Comparison of ENCODE assay signal across 19 cellular contexts in the genomic region with DNA sequence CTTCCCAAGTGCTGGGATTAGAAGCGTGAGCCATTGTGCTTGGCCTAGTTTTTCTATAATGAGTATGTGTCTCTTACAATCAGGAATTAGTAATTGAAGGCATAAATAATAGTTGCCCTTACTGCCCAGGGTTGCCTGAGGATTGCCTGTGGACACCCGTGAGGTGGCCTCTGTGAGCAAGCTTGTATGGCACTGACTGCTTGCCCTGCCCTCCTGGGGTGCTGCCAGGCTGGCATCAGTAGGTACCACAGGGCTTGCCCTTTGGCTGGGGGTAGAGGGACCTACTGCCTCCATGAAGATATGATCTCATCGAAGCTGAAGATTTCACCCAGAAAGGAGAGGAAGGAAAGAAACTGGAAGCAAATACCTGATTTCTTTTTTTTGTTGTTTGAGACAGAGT. TPM values are rescaled to one million over a fixed set of nuclear protein-coding genes. Genes with fewer than 3 reads are reported as not detected.
A peak's percentile ranks its signal among the peaks of the same experiment; 100 is the strongest.
DNase-seq lines count a peak whose midpoint lies in the region; ATAC-seq and TF ChIP-seq lines count a peak whose summit lies in the region.
"Had no signal": no experiment of that assay in that cellular context is flagged by ENCODE, and none has a peak within 500 bp of the region (broad histone marks: within the 10 kb centered on the region; RNA-seq: fewer than 3 reads in every experiment).

No MANE protein-coding gene starts in this region.

- WGBS in mammary epithelial cell (ENCODE audit: low coverage, missing lambda C conversion rate): 97% methylated on average over 3 of the region's 3 CpGs

- H3K36me3 Mint-ChIP-seq in activated CD8-positive, alpha-beta memory T cell treated with anti-CD3 and anti-CD28 coated beads, Interleukin-2, amount 10 ng/mL, durations not matched to agents 7 days and 5 days: peaks cover 41% of the 10 kb centered on the region
- H3K36me3 Mint-ChIP-seq in activated naive CD8-positive, alpha-beta T cell: peaks cover 14% of the 10 kb centered on the region
- H3K36me3 Mint-ChIP-seq in stimulated activated naive B cell treated with anti-CD40 and anti-IgM and Interleukin-4, amounts not matched to agents 10 μg/mL and 1 μg/mL and 100 μg/mL, for 72 hours: peaks cover 44 to 62% of the 10 kb centered on the region in 2 donors
- H3K36me3 Mint-ChIP-seq: neural progenitor cell had no signal

- no peak for DNase-seq in activated CD8-positive, alpha-beta memory T cell treated with anti-CD3 and anti-CD28 coated beads, Interleukin-2, amount 10 ng/mL, durations not matched to agents 7 days and 5 days
- DNase-seq in activated CD8-positive, alpha-beta memory T cell treated with anti-CD3 and anti-CD28 coated beads, Interleukin-2, amount 50 U/mL, for 4 hours: no peak
- no peak for DNase-seq in stimulated activated naive B cell treated with anti-CD40 and anti-IgM and Interleukin-4, amounts not matched to agents 10 μg/mL and 1 μg/mL and 100 μg/mL, for 72 hours
- DNase-seq in mammary epithelial cell (no peak), AML-193 (lab: John Stamatoyannopoulos, UW) (no peak)
- DNase-seq: activated CD4-positive, alpha-beta T cell treated with anti-CD3 and anti-CD28 coated beads for 48 hours; activated gamma-delta T cell; body of pancreas; GM23248; hypothalamus; SHP77 treated with DMSO at 0.1 percent for 48 hours; spleen; stomach; T1000 had no signal

- H3K4me1 Mint-ChIP-seq in activated CD8-positive, alpha-beta memory T cell treated with anti-CD3 and anti-CD28 coated beads, Interleukin-2, amount 10 ng/mL, durations not matched to agents 7 days and 5 days: peaks cover 79% of the 10 kb centered on the region
- peaks cover 88% of the 10 kb centered on the region for H3K4me1 Mint-ChIP-seq in activated naive CD8-positive, alpha-beta T cell (ENCODE audit: low read depth)
- peaks cover 58 to 87% of the 10 kb centered on the region in 2 donors for H3K4me1 Mint-ChIP-seq in stimulated activated naive B cell treated with anti-CD40 and anti-IgM and Interleukin-4, amounts not matched to agents 10 μg/mL and 1 μg/mL and 100 μg/mL, for 72 hours

- dilution Hi-C loops in mammary epithelial cell (cut with HindIII; ENCODE audit: low sequenced_read_pairs): no loop called here

- no peaks in the 10 kb centered on the region for H3K79me2 ChIP-seq in mammary epithelial cell (ENCODE audit: insufficient read depth, low read length)

- no peaks in the 10 kb centered on the region for H3K9me3 Mint-ChIP-seq in activated CD8-positive, alpha-beta memory T cell treated with anti-CD3 and anti-CD28 coated beads, Interleukin-2, amount 10 ng/mL, durations not matched to agents 7 days and 5 days (ENCODE audit: low read depth)
- no peaks in the 10 kb centered on the region for H3K9me3 Mint-ChIP-seq in activated naive CD8-positive, alpha-beta T cell (ENCODE audit: low read depth)
- H3K9me3 Mint-ChIP-seq in stimulated activated naive B cell treated with anti-CD40 and anti-IgM and Interleukin-4, amounts not matched to agents 10 μg/mL and 1 μg/mL and 100 μg/mL, for 72 hours: peaks cover 0 to 2% of the 10 kb centered on the region in 2 donors
- H3K9me3 Mint-ChIP-seq: neural progenitor cell had no signal

- H3K36me3 ChIP-seq in mammary epithelial cell (ENCODE audit: insufficient read depth, low read length): no peaks in the 10 kb centered on the region
- H3K36me3 ChIP-seq: neural progenitor cell had no signal

- CTCF ChIA-PET in activated CD8-positive, alpha-beta memory T cell treated with anti-CD3 and anti-CD28 coated beads, Interleukin-2, amount 10 ng/mL, durations not matched to agents 7 days and 5 days (lab: Charles Lee): interaction anchor here (0.9 to 2.2 kb wide), 6 partner anchors 9 to 31 kb away, joined by 3 to 9 read pairs (median 4); no protein-coding TSS in a partner anchor
- CTCF ChIA-PET in mammary epithelial cell (lab: Charles Lee; ENCODE audit: low non-redundant PET): no interaction called here

- H2AFZ ChIP-seq in mammary epithelial cell (ENCODE audit: low read depth, low read length): no peak overlapping the region
- H2AFZ ChIP-seq: GM23248, neural progenitor cell had no signal

- H3K9me3 ChIP-seq in mammary epithelial cell (replicated peaks; ENCODE audit: insufficient read depth, low read length): no peaks in the 10 kb centered on the region
- H3K9me3 ChIP-seq: body of pancreas, spleen, stomach had no signal

- intact Hi-C loops in mammary epithelial cell (cut with micrococcal nuclease): no loop called here

- H3K27ac ChIP-seq in mammary epithelial cell (ENCODE audit: insufficient read depth, low read depth, low read length): no peak overlapping the region
- H3K27ac ChIP-seq: body of pancreas, coronary artery, GM23248, neural progenitor cell, stomach had no signal

- H4K20me1 ChIP-seq in mammary epithelial cell (ENCODE audit: insufficient read depth, low read length): no peaks in the 10 kb centered on the region

- no peaks in the 10 kb centered on the region for H3K27me3 Mint-ChIP-seq in activated CD8-positive, alpha-beta memory T cell treated with anti-CD3 and anti-CD28 coated beads, Interleukin-2, amount 10 ng/mL, durations not matched to agents 7 days and 5 days
- H3K27me3 Mint-ChIP-seq in activated naive CD8-positive, alpha-beta T cell: no peaks in the 10 kb centered on the region
- no peaks in the 10 kb centered on the region for H3K27me3 Mint-ChIP-seq in stimulated activated naive B cell treated with anti-CD40 and anti-IgM and Interleukin-4, amounts not matched to agents 10 μg/mL and 1 μg/mL and 100 μg/mL, for 72 hours

- peak overlapping the region; percentile 67 for H3K27ac Mint-ChIP-seq in activated CD8-positive, alpha-beta memory T cell treated with anti-CD3 and anti-CD28 coated beads, Interleukin-2, amount 10 ng/mL, durations not matched to agents 7 days and 5 days
- H3K27ac Mint-ChIP-seq in activated naive CD8-positive, alpha-beta T cell: peak overlapping the region; percentile 77
- peak overlapping the region; percentile 91 for H3K27ac Mint-ChIP-seq in stimulated activated naive B cell treated with anti-CD40 and anti-IgM and Interleukin-4, amounts not matched to agents 10 μg/mL and 1 μg/mL and 100 μg/mL, for 72 hours
- H3K27ac Mint-ChIP-seq: neural progenitor cell had no signal

- TF ChIP-seq POLR2A in GM19193 (IDR thresholded peaks at IDR 0.05; ENCODE audit: extremely low read depth, insufficient read depth, insufficient read length): peak; percentile 47

- in situ Hi-C loops in mammary epithelial cell (cut with MboI; ENCODE audit: low sequenced_read_pairs in 2 of 2): no loop called here

- no peaks in the 10 kb centered on the region for H3K27me3 ChIP-seq in mammary epithelial cell (ENCODE audit: insufficient read depth, low read length)
- H3K27me3 ChIP-seq: body of pancreas, neural progenitor cell, spleen, stomach had no signal

- H3K4me3 ChIP-seq in mammary epithelial cell (replicated peaks in 1 of 3; ENCODE audit: insufficient read depth in 1 of 3, low read depth in 2 of 3, low read length in 3 of 3): no peak overlapping the region
- H3K4me3 ChIP-seq: body of pancreas, coronary artery, GM23248, neural progenitor cell, spleen, stomach had no signal

- H3K4me2 ChIP-seq in mammary epithelial cell (ENCODE audit: insufficient read depth, low read depth, low read length): no peak overlapping the region
- H3K4me2 ChIP-seq: neural progenitor cell had no signal

- TF ChIP-seq CTCF in mammary epithelial cell (conservative IDR thresholded peaks at IDR 0.05 in 1 of 2, IDR thresholded peaks at IDR 0.05 in 1 of 2; ENCODE audit: extremely low read depth in 1 of 2, insufficient read depth in 1 of 2, low read depth in 1 of 2, low read length in 2 of 2): no peak

- H3K4me3 Mint-ChIP-seq in activated CD8-positive, alpha-beta memory T cell treated with anti-CD3 and anti-CD28 coated beads, Interleukin-2, amount 10 ng/mL, durations not matched to agents 7 days and 5 days: no peak overlapping the region
- peak overlapping the region; percentile 53 for H3K4me3 Mint-ChIP-seq in activated naive CD8-positive, alpha-beta T cell
- peak overlapping the region in 1 of 2 donors; percentile 8 for H3K4me3 Mint-ChIP-seq in stimulated activated naive B cell treated with anti-CD40 and anti-IgM and Interleukin-4, amounts not matched to agents 10 μg/mL and 1 μg/mL and 100 μg/mL, for 72 hours
- H3K4me3 Mint-ChIP-seq: neural progenitor cell had no signal

- no peak overlapping the region for H3K9ac ChIP-seq in mammary epithelial cell (ENCODE audit: insufficient read depth, low read length)
- H3K9ac ChIP-seq: GM23248, neural progenitor cell had no signal

- no peaks in the 10 kb centered on the region for H3K4me1 ChIP-seq in mammary epithelial cell (ENCODE audit: insufficient read depth, low read length)
- H3K4me1 ChIP-seq: body of pancreas, neural progenitor cell had no signal

- no peak for ATAC-seq in activated CD8-positive, alpha-beta memory T cell treated with anti-CD3 and anti-CD28 coated beads, Interleukin-2, amount 10 ng/mL, durations not matched to agents 7 days and 5 days
- ATAC-seq in stimulated activated naive B cell treated with anti-CD40 and anti-IgM and Interleukin-4, amounts not matched to agents 10 μg/mL and 1 μg/mL and 100 μg/mL, for 72 hours (replicated peaks): no peak
- no peak for ATAC-seq in GM21529 (IDR thresholded peaks at IDR 0.05; ENCODE audit: unreplicated experiment)
- ATAC-seq: body of pancreas had no signal

- no TSS peak for BruUV-seq in mammary epithelial cell (replicated peaks; lab: Mats Ljungman, UMichigan)

RNA-seq across cellular contexts. Expression of gene PHF19, which starts 23.8 kb away (rescaled TPM):
- total RNA-seq in activated CD8-positive, alpha-beta memory T cell treated with anti-CD3 and anti-CD28 coated beads, Interleukin-2, amount 10 ng/mL, durations not matched to agents 7 days and 5 days: 100 to 1,000 TPM; 246 to 254 TPM
- total RNA-seq in mammary epithelial cell: 10 to 100 TPM in 1 of 2 donors, 1 to 10 TPM in 1; 4.3 to 52.9 TPM
- 60.9 TPM for polyA plus RNA-seq in mammary epithelial cell
- 47.9 TPM for polyA minus RNA-seq in mammary epithelial cell

RNA-seq across cellular contexts. Expression of gene TRAF1, which starts 25.8 kb away (rescaled TPM):
- 100 to 1,000 TPM in 1 of 2 experiments, 10 to 100 TPM in 1; 59.6 to 114 TPM for total RNA-seq in activated CD8-positive, alpha-beta memory T cell treated with anti-CD3 and anti-CD28 coated beads, Interleukin-2, amount 10 ng/mL, durations not matched to agents 7 days and 5 days
- total RNA-seq in mammary epithelial cell: 1 to 10 TPM in 1 of 2 donors, under 1 TPM in 1; 0.89 to 1.0 TPM
- polyA plus RNA-seq in mammary epithelial cell: 0.28 TPM
- polyA minus RNA-seq in mammary epithelial cell: not detected

RNA-seq across cellular contexts. Expression of gene PSMD5, which starts 58.1 kb away (rescaled TPM):
- total RNA-seq in activated CD8-positive, alpha-beta memory T cell treated with anti-CD3 and anti-CD28 coated beads, Interleukin-2, amount 10 ng/mL, durations not matched to agents 7 days and 5 days: 10 to 100 TPM; 53.6 to 58.9 TPM
- 10 to 100 TPM; 38.2 to 73.0 TPM for total RNA-seq in mammary epithelial cell
- 24.9 TPM for polyA plus RNA-seq in mammary epithelial cell
- polyA minus RNA-seq in mammary epithelial cell: 11.8 TPM

Comparison
In these comparisons a context has a peak if more than half of its experiments do, and no peak if none do; other contexts are left out.
1. RNA of gene PHF19, which starts 23.8 kb away (total RNA-seq): 246 to 254 TPM in activated CD8-positive, alpha-beta memory T cell treated with anti-CD3 and anti-CD28 coated beads, Interleukin-2, amount 10 ng/mL, durations not matched to agents 7 days and 5 days; 4.3 to 52.9 TPM in mammary epithelial cell; every median in the first group is over 4 times any median in the second.
2. RNA of gene TRAF1, which starts 25.8 kb away (total RNA-seq): 59.6 to 114 TPM in activated CD8-positive, alpha-beta memory T cell treated with anti-CD3 and anti-CD28 coated beads, Interleukin-2, amount 10 ng/mL, durations not matched to agents 7 days and 5 days; 0.89 to 1.0 TPM in mammary epithelial cell; every median in the first group is over 10 times any median in the second.
3. Peak in every context shown above with its lines, with median percentiles within 50 percentile points of each other: H3K27ac Mint-ChIP-seq.